In the genomic region with DNA sequence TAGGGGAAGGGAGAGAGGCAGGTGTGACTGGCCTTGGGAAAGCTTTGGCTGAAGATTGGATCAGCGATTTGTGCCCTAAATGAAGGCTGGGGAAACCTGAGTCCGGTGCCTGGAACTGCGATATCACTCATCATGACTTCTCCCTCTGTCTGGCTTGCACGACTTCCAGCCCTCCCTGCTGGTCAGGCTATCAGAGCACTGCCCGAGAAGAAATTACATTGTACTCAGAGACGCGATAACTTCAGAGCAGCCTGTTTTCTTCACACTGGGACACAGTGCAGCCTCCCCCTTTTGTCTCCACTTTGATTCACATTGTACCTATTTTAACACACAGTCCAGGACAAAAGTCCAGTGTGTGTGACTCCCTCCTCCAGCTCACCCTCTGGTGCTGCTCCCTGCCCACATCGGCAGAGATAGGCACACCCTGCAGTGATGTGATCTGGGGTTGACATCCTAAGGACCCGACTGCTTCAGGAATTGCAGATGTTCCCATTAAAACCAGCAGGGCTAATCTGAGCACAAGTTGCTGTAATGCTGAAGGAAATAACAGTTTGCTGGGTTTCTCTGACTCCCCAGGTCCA, we compare ENCODE assay signal across 19 cellular contexts.
"Had no signal": no experiment of that assay in that cellular context is flagged by ENCODE, and none has a peak within 500 bp of the region (broad histone marks: within the 10 kb centered on the region; RNA-seq: fewer than 3 reads in every experiment).

No MANE protein-coding gene starts in this region.

- FAIRE-seq: frontal cortex had no signal

- H3K36me3 Mint-ChIP-seq: immature natural killer cell, mesothelial cell of epicardium had no signal

- H3K9me3 Mint-ChIP-seq: activated CD4-positive, alpha-beta T cell treated with anti-CD3 and anti-CD28 coated beads, Interleukin-2, amount 10 ng/mL, durations not matched to agents 7 days and 5 days; activated T-cell treated with anti-CD3 and anti-CD28 coated beads, Interleukin-2, amount 50 U/mL, for 72 hours; nephron had no signal

- H3K27ac Mint-ChIP-seq: activated CD4-positive, alpha-beta T cell treated with anti-CD3 and anti-CD28 coated beads, Interleukin-2, amount 10 ng/mL, durations not matched to agents 7 days and 5 days; activated T-cell treated with anti-CD3 and anti-CD28 coated beads, Interleukin-2, amount 50 U/mL, for 72 hours; immature natural killer cell; mesothelial cell of epicardium had no signal

- H3K27me3 Mint-ChIP-seq: activated CD4-positive, alpha-beta T cell treated with anti-CD3 and anti-CD28 coated beads, Interleukin-2, amount 10 ng/mL, durations not matched to agents 7 days and 5 days had no signal

- H3K4me1 ChIP-seq: ascending aorta, suprapubic skin had no signal

- H3K4me3 ChIP-seq: ascending aorta, lung, skin epidermis, suprapubic skin had no signal

- ATAC-seq: activated T-cell treated with anti-CD3 and anti-CD28 coated beads, Interleukin-2, amount 50 U/mL, for 72 hours; stimulated activated naive CD8-positive, alpha-beta T cell treated with anti-CD3 and anti-CD28 coated beads, Interleukin-15, amount 100 ng/mL, for 72 hours had no signal

- DNase-seq: activated CD4-positive, alpha-beta T cell treated with anti-CD3 and anti-CD28 coated beads, Interleukin-2, amount 10 ng/mL, durations not matched to agents 7 days and 5 days; activated effector memory CD4-positive, alpha-beta T cell treated with anti-CD3 and anti-CD28 coated beads, Interleukin-2, amount 50 U/mL, for 16 hours; activated naive CD4-positive, alpha-beta T cell treated with anti-CD3 and anti-CD28 coated beads, Interleukin-2, amount 50 U/mL, for 16 hours; activated T-cell treated with anti-CD3 and anti-CD28 coated beads, Interleukin-2, amount 50 U/mL, for 72 hours; cerebellar nuclear complex; cortex of kidney; immature natural killer cell; stimulated activated CD4-positive, alpha-beta T cell treated with anti-CD3 and anti-CD28 coated beads, Interleukin-15, amount 100 ng/mL, for 24 hours; stimulated activated CD4-positive, alpha-beta T cell treated with anti-CD3 and anti-CD28 coated beads, Interleukin-2, amount 100 ng/mL, for 48 hours; stimulated activated naive CD8-positive, alpha-beta T cell treated with anti-CD3 and anti-CD28 coated beads, Interleukin-15, amount 100 ng/mL, for 72 hours; T1000; trophoblast cell had no signal

- H3K9me3 ChIP-seq: ascending aorta, suprapubic skin had no signal

- H3K27me3 ChIP-seq: ascending aorta, suprapubic skin had no signal

- H3K36me3 ChIP-seq: ascending aorta, suprapubic skin had no signal

- H3K4me1 Mint-ChIP-seq: activated CD4-positive, alpha-beta T cell treated with anti-CD3 and anti-CD28 coated beads, Interleukin-2, amount 10 ng/mL, durations not matched to agents 7 days and 5 days; immature natural killer cell; stimulated activated naive CD8-positive, alpha-beta T cell treated with anti-CD3 and anti-CD28 coated beads, Interleukin-15, amount 100 ng/mL, for 72 hours had no signal

- H3K27ac ChIP-seq: ascending aorta, skin epidermis, suprapubic skin had no signal

- H3K4me3 Mint-ChIP-seq: activated CD4-positive, alpha-beta T cell treated with anti-CD3 and anti-CD28 coated beads, Interleukin-2, amount 10 ng/mL, durations not matched to agents 7 days and 5 days; activated T-cell treated with anti-CD3 and anti-CD28 coated beads, Interleukin-2, amount 50 U/mL, for 72 hours; immature natural killer cell; mesothelial cell of epicardium; nephron; stimulated activated naive CD8-positive, alpha-beta T cell treated with anti-CD3 and anti-CD28 coated beads, Interleukin-15, amount 100 ng/mL, for 72 hours had no signal
